Comparison of ENCODE assay signal across 8 cellular contexts in the genomic region with DNA sequence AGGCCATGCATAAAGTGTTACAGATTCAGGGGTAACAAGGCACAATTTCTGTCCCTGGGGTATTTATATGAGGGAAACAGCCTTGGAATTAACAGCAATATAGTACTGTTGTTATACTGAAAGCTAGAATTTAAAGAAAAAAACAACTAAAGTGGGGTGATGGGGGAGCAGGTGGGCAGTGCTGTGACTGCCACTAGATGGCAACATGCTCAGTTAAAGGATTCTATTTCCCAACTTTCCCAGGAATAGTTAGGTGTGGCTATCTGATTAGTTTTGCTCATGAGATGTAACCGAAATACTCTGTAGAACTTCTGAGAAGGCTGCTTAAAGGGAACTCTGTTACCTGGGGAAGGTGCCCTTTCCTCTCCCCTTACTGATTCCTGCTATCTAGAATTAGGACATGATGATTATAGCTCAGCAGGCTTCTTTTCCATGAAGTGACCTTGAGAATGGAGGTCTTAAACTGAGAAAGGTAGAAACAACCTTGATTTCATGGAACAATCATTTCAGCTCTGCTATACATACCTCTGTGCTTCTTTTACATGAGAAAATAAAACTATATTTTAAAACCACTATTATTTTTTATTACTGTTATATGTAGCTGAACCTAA.
A peak's percentile ranks its signal among the peaks of the same experiment; 100 is the strongest.
DNase-seq lines count a peak whose midpoint lies in the region; ATAC-seq and TF ChIP-seq lines count a peak whose summit lies in the region.

No MANE protein-coding gene starts in this region.

- H3K27me3 ChIP-seq in CD8-positive, alpha-beta T cell (ENCODE audit: insufficient read depth, low read length): no peaks in the 10 kb centered on the region
- H3K27me3 ChIP-seq in HL-60 (ENCODE audit: insufficient read depth, poor library complexity, severe bottlenecking): no peaks in the 10 kb centered on the region
- no peaks in the 10 kb centered on the region for H3K27me3 ChIP-seq in SK-N-SH (ENCODE audit: insufficient read depth)

- no peak overlapping the region for H3K4me2 ChIP-seq in SK-N-SH

- ATAC-seq in CD8-positive, alpha-beta T cell: no peak
- no peak for ATAC-seq in HG02678 (IDR thresholded peaks at IDR 0.05; ENCODE audit: unreplicated experiment)

- CTCF ChIA-PET in CD8-positive, alpha-beta T cell (lab: Charles Lee): interaction anchor here (0.6 to 1.5 kb wide), 10 partner anchors 10 to 187 kb away, joined by 3 to 4 read pairs (median 4); no protein-coding TSS in a partner anchor
- CTCF ChIA-PET in SK-N-SH (lab: Yijun Ruan, JAX): interaction anchor here (0.5 to 4.6 kb wide), 62 partner anchors 8 to 703 kb away, joined by 3 to 85 read pairs (median 4); partner anchors contain the start of genes ARHGEF17, FAM168A and PLEKHB1

- WGBS in SK-N-SH (ENCODE audit: low lambda C conversion rate): 29% methylated on average over 1 of the region's 1 CpG

- H3K9me3 Mint-ChIP-seq in CD8-positive, alpha-beta T cell: peaks cover 18% of the 10 kb centered on the region

- TF ChIP-seq EP300 in SK-N-SH (IDR thresholded peaks at IDR 0.05; ENCODE audit: borderline replicate concordance in 1 of 2, low read depth in 1 of 2, low read length in 1 of 2): no peak

- peaks cover 8% of the 10 kb centered on the region for H3K36me3 Mint-ChIP-seq in CD8-positive, alpha-beta T cell

- POLR2A ChIA-PET in CD8-positive, alpha-beta T cell (lab: Charles Lee): no interaction called here
- POLR2A ChIA-PET in SK-N-SH (lab: Yijun Ruan, JAX): no interaction called here

- no peaks in the 10 kb centered on the region for H3K36me3 ChIP-seq in CD8-positive, alpha-beta T cell (ENCODE audit: insufficient read depth, low read length)
- H3K36me3 ChIP-seq in SK-N-SH (replicated peaks in 1 of 2; ENCODE audit: control insufficient read depth in 1 of 2, insufficient read depth in 2 of 2, low read length in 1 of 2): peaks cover 2 to 6% of the 10 kb centered on the region in 2 experiments

- H4K20me1 ChIP-seq in SK-N-SH (ENCODE audit: insufficient read depth): no peaks in the 10 kb centered on the region

- TF ChIP-seq RAD21 in SK-N-SH (IDR thresholded peaks at IDR 0.05; ENCODE audit: low read length): peak; percentile 77

- DNase-seq in CD8-positive, alpha-beta T cell: no peak
- no peak for DNase-seq in HL-60 (ENCODE audit: low read depth in 1 of 2, low spot score in 1 of 2)
- peak; percentile 45 for DNase-seq in SK-N-SH
- peak; percentile 9 for DNase-seq in iPS DF 19.7 (ENCODE audit: low read depth, low spot score)
- no peak for DNase-seq in amniotic stem cell (lab: John Stamatoyannopoulos, UW)
- DNase-seq in activated CD8-positive, alpha-beta memory T cell treated with anti-CD3 and anti-CD28 coated beads, Interleukin-2, amount 50 U/mL, for 4 hours: no peak
- no peak for DNase-seq in activated CD4-positive, alpha-beta T cell treated with anti-CD3 and anti-CD28 coated beads, Interleukin-2, amount 50 U/mL, for 48 hours

- peak; percentile 26 for TF ChIP-seq CTCF in CD8-positive, alpha-beta T cell (IDR thresholded peaks at IDR 0.05)
- TF ChIP-seq CTCF in HL-60 (IDR thresholded peaks at IDR 0.05; ENCODE audit: insufficient read depth, low read length) (peak; percentile 62), SK-N-SH (IDR thresholded peaks at IDR 0.05) (peak; percentile 84)

- H3K4me1 Mint-ChIP-seq in CD8-positive, alpha-beta T cell (ENCODE audit: low read depth): peaks cover 11% of the 10 kb centered on the region

- intact Hi-C loops in CD8-positive, alpha-beta T cell (cut with DNase I, micrococcal nuclease): no loop called here

- peaks cover 4% of the 10 kb centered on the region for H3F3A ChIP-seq in SK-N-SH (replicated peaks; ENCODE audit: insufficient read depth)

- peaks cover 16% of the 10 kb centered on the region for H3K79me2 ChIP-seq in SK-N-SH (ENCODE audit: insufficient read depth)

- no peaks in the 10 kb centered on the region for H3K4me1 ChIP-seq in CD8-positive, alpha-beta T cell (ENCODE audit: insufficient read depth, low read length)
- peaks cover 0 to 2% of the 10 kb centered on the region in 2 experiments; a peak in 2 of 4 replicates for H3K4me1 ChIP-seq in SK-N-SH (ENCODE audit: control insufficient read depth in 1 of 2, insufficient read depth in 2 of 2, low read depth in 1 of 2, low read length in 1 of 2)

- no peaks in the 10 kb centered on the region for H3K9me3 ChIP-seq in CD8-positive, alpha-beta T cell (ENCODE audit: low read length)
- H3K9me3 ChIP-seq in SK-N-SH: no peaks in the 10 kb centered on the region

- H3K27ac Mint-ChIP-seq in CD8-positive, alpha-beta T cell: no peak overlapping the region

- no peak overlapping the region for H3K4me3 Mint-ChIP-seq in CD8-positive, alpha-beta T cell

- H3K4me3 ChIP-seq in CD8-positive, alpha-beta T cell (ENCODE audit: low read depth, low read length): no peak overlapping the region
- H3K4me3 ChIP-seq in HL-60 (replicated peaks; ENCODE audit: insufficient read depth, low read length): no peak overlapping the region
- H3K4me3 ChIP-seq in SK-N-SH (ENCODE audit: low read depth in 2 of 2, low read length in 1 of 2): peak overlapping the region in 1 of 2 experiments; percentile 12; a peak in 1 of 4 replicates

- H3K9ac ChIP-seq in SK-N-SH: no peak overlapping the region

- no peak overlapping the region for H3K27ac ChIP-seq in CD8-positive, alpha-beta T cell (ENCODE audit: low read depth, low read length)
- H3K27ac ChIP-seq in HL-60 (replicated peaks) (no peak overlapping the region), SK-N-SH (ENCODE audit: low read depth in 2 of 2, low read length in 1 of 2) (no peak overlapping the region)

- no peaks in the 10 kb centered on the region for H3K27me3 Mint-ChIP-seq in CD8-positive, alpha-beta T cell (ENCODE audit: low read depth)

- no peak overlapping the region for H2AFZ ChIP-seq in SK-N-SH (ENCODE audit: low read depth)

- no peaks in the 10 kb centered on the region for H3K9me2 ChIP-seq in SK-N-SH

TF ChIP-seq in SK-N-SH, 30 proteins besides CTCF, POLR2A, EP300 and RAD21:
- TF ChIP-seq CHD2 (IDR thresholded peaks at IDR 0.05; ENCODE audit: low read length, partially characterized antibody) (peak; percentile 15), NFIC (IDR thresholded peaks at IDR 0.05; ENCODE audit: borderline replicate concordance) (no peak), MXI1 (IDR thresholded peaks at IDR 0.05; ENCODE audit: low read depth, low read length) (no peak), IRF3 (IDR thresholded peaks at IDR 0.05; ENCODE audit: low read depth, low read length) (no peak), SMC3 (IDR thresholded peaks at IDR 0.05; ENCODE audit: low read depth, low read length) (peak; percentile 63), ELF1 (IDR thresholded peaks at IDR 0.05) (no peak), RXRA (IDR thresholded peaks at IDR 0.05; ENCODE audit: borderline replicate concordance, low read depth) (no peak), JUND (IDR thresholded peaks at IDR 0.05) (no peak)

Comparison
In these comparisons a context has a peak if more than half of its experiments do, and no peak if none do; other contexts are left out.
1. DNase-seq: peak in SK-N-SH (single experiment) and iPS DF 19.7 (single experiment); none in CD8-positive, alpha-beta T cell (0 of 7), HL-60 (0 of 2), amniotic stem cell (single experiment), activated CD8-positive, alpha-beta memory T cell treated with anti-CD3 and anti-CD28 coated beads, Interleukin-2, amount 50 U/mL, for 4 hours (single experiment) and activated CD4-positive, alpha-beta T cell treated with anti-CD3 and anti-CD28 coated beads, Interleukin-2, amount 50 U/mL, for 48 hours (0 of 2).
2. CTCF ChIP-seq: peak in every context shown above with its lines; median percentile 84 in SK-N-SH; 62 in HL-60; 26 in CD8-positive, alpha-beta T cell.